8 cellular contexts compared by ENCODE assay signal in the genomic region with DNA sequence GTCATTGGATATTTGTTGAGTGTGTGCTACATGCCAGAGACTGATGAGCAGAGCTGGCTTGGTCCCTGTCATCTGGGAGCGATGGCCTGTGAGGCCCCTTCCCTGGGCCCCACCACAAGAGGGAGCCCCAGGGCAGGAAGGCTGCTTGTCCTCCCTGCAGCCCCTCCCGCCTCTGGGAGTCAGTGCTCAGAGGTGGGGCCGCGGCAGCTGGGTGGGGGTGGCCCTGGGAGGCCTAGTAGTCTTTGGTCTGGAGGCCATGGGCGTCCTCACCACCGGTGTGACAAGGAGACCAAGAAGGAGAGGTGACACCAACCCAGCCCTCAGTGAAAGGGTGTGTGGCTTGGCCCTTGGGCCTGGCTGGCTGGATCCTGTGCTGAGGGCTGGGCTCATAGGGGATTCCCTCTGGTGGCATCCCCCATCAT.
A peak's percentile ranks its signal among the peaks of the same experiment; 100 is the strongest.
DNase-seq lines count a peak whose midpoint lies in the region; ATAC-seq and TF ChIP-seq lines count a peak whose summit lies in the region.

No MANE protein-coding gene starts in this region.

- no peak overlapping the region for H4K5ac ChIP-seq in mesendoderm (ENCODE audit: low read length)

- no peaks in the 10 kb centered on the region for H3K79me1 ChIP-seq in mesendoderm (ENCODE audit: low read length)

- H3K4me2 ChIP-seq in mesendoderm (ENCODE audit: low read length) = no peak overlapping the region

- peak; percentile 56 for DNase-seq in DMS 273 (lab: John Stamatoyannopoulos, UW; ENCODE audit: unreplicated experiment)
- no peak for DNase-seq in DMS 273 treated with DMSO at 0.1 percent for 48 hours (lab: John Stamatoyannopoulos, UW)
- DNase-seq in HL-60 (ENCODE audit: low read depth in 1 of 2, low spot score in 1 of 2) = peak in 1 of 2 experiments; percentile 50
- DNase-seq in activated naive CD4-positive, alpha-beta T cell treated with anti-CD3 and anti-CD28 coated beads, Interleukin-2, amount 50 U/mL, for 72 hours (ENCODE audit: low spot score in 2 of 2) = peak in 1 of 2 donors; percentile 51
- peak; percentile 56 for DNase-seq in mesendoderm
- DNase-seq in DMS153 (lab: John Stamatoyannopoulos, UW) = no peak
- no peak for DNase-seq in GF-D8 (lab: John Stamatoyannopoulos, UW)
- DNase-seq in NCI-H1436 (lab: John Stamatoyannopoulos, UW) = no peak

- no peak overlapping the region for H3K56ac ChIP-seq in mesendoderm (ENCODE audit: low read length)

- H4K8ac ChIP-seq in mesendoderm (ENCODE audit: low read depth, low read length) = no peak overlapping the region

- no peaks in the 10 kb centered on the region for H3K4me1 ChIP-seq in mesendoderm (ENCODE audit: control insufficient read depth, low read depth, low read length)

- no peaks in the 10 kb centered on the region for H3K36me3 Mint-ChIP-seq in activated naive CD4-positive, alpha-beta T cell treated with anti-CD3 and anti-CD28 coated beads, Interleukin-2, amount 50 U/mL, for 72 hours

- no peaks in the 10 kb centered on the region for H3K27me3 ChIP-seq in HL-60 (ENCODE audit: insufficient read depth, poor library complexity, severe bottlenecking)
- H3K27me3 ChIP-seq in mesendoderm (ENCODE audit: insufficient read depth, low read length, poor library complexity) = no peaks in the 10 kb centered on the region

- peak; percentile 54 to 61 for ATAC-seq in activated naive CD4-positive, alpha-beta T cell treated with anti-CD3 and anti-CD28 coated beads, Interleukin-2, amount 50 U/mL, for 72 hours

- no peak overlapping the region for H3K23ac ChIP-seq in mesendoderm (ENCODE audit: low read length)

- TF ChIP-seq CTCF in HL-60 (IDR thresholded peaks at IDR 0.05; ENCODE audit: insufficient read depth, low read length) = peak; percentile 64

- H3K4me3 ChIP-seq in HL-60 (replicated peaks; ENCODE audit: insufficient read depth, low read length) (no peak overlapping the region), mesendoderm (ENCODE audit: low read length) (no peak overlapping the region)

- H2BK120ac ChIP-seq in mesendoderm (ENCODE audit: low read depth, low read length) = no peak overlapping the region

- no peaks in the 10 kb centered on the region for H3K36me3 ChIP-seq in mesendoderm (ENCODE audit: control insufficient read depth, insufficient read depth, low read length)

- H2BK15ac ChIP-seq in mesendoderm (replicated peaks; ENCODE audit: low read depth) = no peak overlapping the region

- H3K18ac ChIP-seq in mesendoderm (ENCODE audit: low read length) = no peak overlapping the region

- H3K27ac ChIP-seq in HL-60 (replicated peaks) (no peak overlapping the region), mesendoderm (ENCODE audit: low read depth, low read length) (no peak overlapping the region)

- no peaks in the 10 kb centered on the region for H3K79me2 ChIP-seq in mesendoderm (ENCODE audit: control insufficient read depth, insufficient read depth, low read length)

- H3K4ac ChIP-seq in mesendoderm (ENCODE audit: low read depth, low read length) = no peak overlapping the region

- H2AK5ac ChIP-seq in mesendoderm (ENCODE audit: low read length) = no peak overlapping the region

- H2BK5ac ChIP-seq in mesendoderm (ENCODE audit: low read length) = no peak overlapping the region

- WGBS in mesendoderm (ENCODE audit: extremely low coverage, insufficient coverage, low lambda C conversion rate) = no CpG with 5 or more reads among the region's 6 CpGs

- H3K9me3 Mint-ChIP-seq in activated naive CD4-positive, alpha-beta T cell treated with anti-CD3 and anti-CD28 coated beads, Interleukin-2, amount 50 U/mL, for 72 hours = no peaks in the 10 kb centered on the region

- no peak overlapping the region for H3K27ac Mint-ChIP-seq in activated naive CD4-positive, alpha-beta T cell treated with anti-CD3 and anti-CD28 coated beads, Interleukin-2, amount 50 U/mL, for 72 hours

- no peak overlapping the region for H3K9ac ChIP-seq in mesendoderm (ENCODE audit: low read length)

Comparison
In these comparisons a context has a peak if more than half of its experiments do, and no peak if none do; other contexts are left out.
1. DNase-seq: peak in DMS 273 (single experiment) and mesendoderm (single experiment); none in DMS 273 treated with DMSO at 0.1 percent for 48 hours (single experiment), DMS153 (single experiment), GF-D8 (single experiment) and NCI-H1436 (single experiment).